ENCODE assay signal across 34 cellular contexts in genomic region chr7:119344466-119344865, GRCh38.
"Had no signal": no experiment of that assay in that cellular context is flagged by ENCODE, and none has a peak within 500 bp of the region (broad histone marks: within the 10 kb centered on the region; RNA-seq: fewer than 3 reads in every experiment).

No MANE protein-coding gene starts in this region.

- H3K4me1 Mint-ChIP-seq: activated CD4-positive, alpha-beta T cell treated with anti-CD3 and anti-CD28 coated beads for 36 hours; activated CD4-positive, alpha-beta T cell treated with anti-CD3 and anti-CD28 coated beads, Interleukin-2, amount 10 ng/mL, durations not matched to agents 24 days and 14 days; activated CD8-positive, alpha-beta memory T cell treated with anti-CD3 and anti-CD28 coated beads, Interleukin-2, amount 10 ng/mL, durations not matched to agents 7 days and 5 days; activated naive CD4-positive, alpha-beta T cell treated with anti-CD3 and anti-CD28 coated beads, Interleukin-2, amount 50 U/mL, for 24 hours; activated naive CD8-positive, alpha-beta T cell treated with anti-CD3 and anti-CD28 coated beads for 36 hours; activated naive CD8-positive, alpha-beta T cell treated with anti-CD3 and anti-CD28 coated beads, Interleukin-2, amount 50 U/mL, for 24 hours; T-helper 17 cell had no signal

- H3K27ac Mint-ChIP-seq: activated CD4-positive, alpha-beta memory T cell treated with anti-CD3 and anti-CD28 coated beads for 36 hours; activated CD4-positive, alpha-beta T cell treated with anti-CD3 and anti-CD28 coated beads for 36 hours; activated CD4-positive, alpha-beta T cell treated with anti-CD3 and anti-CD28 coated beads, Interleukin-2, amount 10 ng/mL, durations not matched to agents 24 days and 14 days; activated CD8-positive, alpha-beta memory T cell treated with anti-CD3 and anti-CD28 coated beads, Interleukin-2, amount 10 ng/mL, durations not matched to agents 7 days and 5 days; activated CD8-positive, alpha-beta T cell treated with anti-CD3 and anti-CD28 coated beads, Interleukin-2, amount 10 ng/mL, durations not matched to agents 7 days and 5 days; activated naive CD4-positive, alpha-beta T cell treated with anti-CD3 and anti-CD28 coated beads for 36 hours; activated naive CD4-positive, alpha-beta T cell treated with anti-CD3 and anti-CD28 coated beads, Interleukin-2, amount 50 U/mL, for 24 hours; activated naive CD8-positive, alpha-beta T cell treated with anti-CD3 and anti-CD28 coated beads for 36 hours; activated naive CD8-positive, alpha-beta T cell treated with anti-CD3 and anti-CD28 coated beads, Interleukin-2, amount 50 U/mL, for 24 hours; activated T-helper 1 cell treated with anti-CD3 and anti-CD28 coated beads, Interleukin-12 subunit alpha, Interleukin-12 subunit beta, Interleukin-2, Interleukin-4 antibody, amounts not matched to agents 30 ng/mL and 10 ng/mL and 1 ng/mL, durations not matched to agents 14 hours and 24 hours and 36 hours; activated T-helper 2 cell treated with anti-CD3 and anti-CD28 coated beads, Interferon-gamma antibody, Interleukin-2, Interleukin-4, amounts not matched to agents 10 μg/mL and 5 μg/mL and 100 μg/mL, durations not matched to agents 14 hours and 24 hours and 36 hours; effector memory CD8-positive, alpha-beta T cell; T-helper 17 cell; T-helper 2 cell treated with Interferon-gamma antibody and Interleukin-4, amounts not matched to agents 5 μg/mL and 100 μg/mL, for 36 hours had no signal

- H3K27me3 ChIP-seq: adrenal gland, body of pancreas, heart left ventricle had no signal

- H3K27me3 Mint-ChIP-seq: activated CD4-positive, alpha-beta memory T cell treated with anti-CD3 and anti-CD28 coated beads for 36 hours; activated CD4-positive, alpha-beta T cell treated with anti-CD3 and anti-CD28 coated beads for 36 hours; activated CD4-positive, alpha-beta T cell treated with anti-CD3 and anti-CD28 coated beads, Interleukin-2, amount 10 ng/mL, durations not matched to agents 24 days and 14 days; activated CD8-positive, alpha-beta memory T cell treated with anti-CD3 and anti-CD28 coated beads, Interleukin-2, amount 10 ng/mL, durations not matched to agents 7 days and 5 days; activated naive CD4-positive, alpha-beta T cell treated with anti-CD3 and anti-CD28 coated beads, Interleukin-2, amount 50 U/mL, for 24 hours; activated naive CD8-positive, alpha-beta T cell treated with anti-CD3 and anti-CD28 coated beads for 36 hours; activated naive CD8-positive, alpha-beta T cell treated with anti-CD3 and anti-CD28 coated beads, Interleukin-2, amount 50 U/mL, for 24 hours; effector memory CD8-positive, alpha-beta T cell; T-helper 17 cell had no signal

- H3K4me3 Mint-ChIP-seq: activated CD4-positive, alpha-beta memory T cell treated with anti-CD3 and anti-CD28 coated beads for 36 hours; activated CD4-positive, alpha-beta T cell treated with anti-CD3 and anti-CD28 coated beads for 36 hours; activated CD4-positive, alpha-beta T cell treated with anti-CD3 and anti-CD28 coated beads, Interleukin-2, amount 10 ng/mL, durations not matched to agents 24 days and 14 days; activated CD8-positive, alpha-beta memory T cell treated with anti-CD3 and anti-CD28 coated beads, Interleukin-2, amount 10 ng/mL, durations not matched to agents 7 days and 5 days; activated CD8-positive, alpha-beta T cell treated with anti-CD3 and anti-CD28 coated beads, Interleukin-2, amount 10 ng/mL, durations not matched to agents 7 days and 5 days; activated naive CD4-positive, alpha-beta T cell treated with anti-CD3 and anti-CD28 coated beads for 36 hours; activated naive CD4-positive, alpha-beta T cell treated with anti-CD3 and anti-CD28 coated beads, Interleukin-2, amount 50 U/mL, for 24 hours; activated naive CD8-positive, alpha-beta T cell treated with anti-CD3 and anti-CD28 coated beads for 36 hours; activated naive CD8-positive, alpha-beta T cell treated with anti-CD3 and anti-CD28 coated beads, Interleukin-2, amount 50 U/mL, for 24 hours; activated T-helper 1 cell treated with anti-CD3 and anti-CD28 coated beads, Interleukin-12 subunit alpha, Interleukin-12 subunit beta, Interleukin-2, Interleukin-4 antibody, amounts not matched to agents 30 ng/mL and 10 ng/mL and 1 ng/mL, durations not matched to agents 14 hours and 24 hours and 36 hours; effector memory CD8-positive, alpha-beta T cell; T-helper 17 cell; T-helper 2 cell treated with Interferon-gamma antibody and Interleukin-4, amounts not matched to agents 5 μg/mL and 100 μg/mL, for 36 hours had no signal

- H3K9me3 ChIP-seq: adrenal gland, body of pancreas had no signal

- H3K36me3 ChIP-seq: adrenal gland, heart left ventricle, WERI-Rb-1 had no signal

- H3K9me3 Mint-ChIP-seq: activated CD4-positive, alpha-beta T cell treated with anti-CD3 and anti-CD28 coated beads, Interleukin-2, amount 10 ng/mL, durations not matched to agents 24 days and 14 days had no signal

- H3K27ac ChIP-seq: adrenal gland, body of pancreas, heart left ventricle, WERI-Rb-1 had no signal

- DNase-seq: activated CD4-positive, alpha-beta memory T cell treated with anti-CD3 and anti-CD28 coated beads for 36 hours; activated CD4-positive, alpha-beta T cell treated with anti-CD3 and anti-CD28 coated beads for 36 hours; activated CD4-positive, alpha-beta T cell treated with anti-CD3 and anti-CD28 coated beads, Interleukin-2, amount 10 ng/mL, durations not matched to agents 24 days and 14 days; activated CD4-positive, CD25-positive, alpha-beta regulatory T cell; activated CD4-positive, CD25-positive, alpha-beta regulatory T cell treated with anti-CD3 and anti-CD28 coated beads, Interleukin-2, amount 50 U/mL, for 72 hours; activated CD8-positive, alpha-beta memory T cell treated with anti-CD3 and anti-CD28 coated beads, Interleukin-2, amount 10 ng/mL, durations not matched to agents 7 days and 5 days; activated CD8-positive, alpha-beta memory T cell treated with anti-CD3 and anti-CD28 coated beads, Interleukin-2, amount 50 U/mL, for 4 hours; activated CD8-positive, alpha-beta T cell treated with anti-CD3 and anti-CD28 coated beads, Interleukin-2, amount 10 ng/mL, durations not matched to agents 7 days and 5 days; activated effector memory CD4-positive, alpha-beta T cell treated with anti-CD3 and anti-CD28 coated beads, Interleukin-2, amount 50 U/mL, for 16 hours; activated naive CD4-positive, alpha-beta T cell treated with anti-CD3 and anti-CD28 coated beads for 36 hours; activated naive CD8-positive, alpha-beta T cell treated with anti-CD3 and anti-CD28 coated beads for 36 hours; activated naive CD8-positive, alpha-beta T cell treated with anti-CD3 and anti-CD28 coated beads, Interleukin-2, amount 50 U/mL, for 24 hours; activated T-cell treated with anti-CD3 and anti-CD28 coated beads, Interleukin-2, amount 50 U/mL, for 1 hour; activated T-cell treated with anti-CD3 and anti-CD28 coated beads, Interleukin-2, amount 50 U/mL, for 48 hours; adrenal gland; amygdala; aorta; body of pancreas; caudate nucleus; cortex of kidney; dermis blood vessel endothelial cell; effector CD4-positive, alpha-beta T cell; effector memory CD8-positive, alpha-beta T cell; foreskin fibroblast; heart left ventricle; T-helper 1 cell; T-helper 17 cell; T1000; WERI-Rb-1 had no signal

- H3K36me3 Mint-ChIP-seq: activated CD4-positive, alpha-beta memory T cell treated with anti-CD3 and anti-CD28 coated beads for 36 hours; activated CD8-positive, alpha-beta memory T cell treated with anti-CD3 and anti-CD28 coated beads, Interleukin-2, amount 10 ng/mL, durations not matched to agents 7 days and 5 days; activated naive CD4-positive, alpha-beta T cell treated with anti-CD3 and anti-CD28 coated beads, Interleukin-2, amount 50 U/mL, for 24 hours; activated naive CD8-positive, alpha-beta T cell treated with anti-CD3 and anti-CD28 coated beads for 36 hours had no signal

- ATAC-seq: activated CD4-positive, alpha-beta T cell treated with anti-CD3 and anti-CD28 coated beads for 36 hours; activated CD8-positive, alpha-beta memory T cell treated with anti-CD3 and anti-CD28 coated beads, Interleukin-2, amount 10 ng/mL, durations not matched to agents 7 days and 5 days; activated CD8-positive, alpha-beta T cell treated with anti-CD3 and anti-CD28 coated beads, Interleukin-2, amount 10 ng/mL, durations not matched to agents 7 days and 5 days; activated naive CD8-positive, alpha-beta T cell treated with anti-CD3 and anti-CD28 coated beads, Interleukin-2, amount 50 U/mL, for 24 hours; body of pancreas; effector memory CD8-positive, alpha-beta T cell; esophagus mucosa; heart left ventricle; T-helper 17 cell had no signal

- H3K4me3 ChIP-seq: adrenal gland, body of pancreas, heart left ventricle had no signal

- H3K4me1 ChIP-seq: adrenal gland, body of pancreas, heart left ventricle had no signal
